ENCODE assay signal across 8 cellular contexts in the genomic region with DNA sequence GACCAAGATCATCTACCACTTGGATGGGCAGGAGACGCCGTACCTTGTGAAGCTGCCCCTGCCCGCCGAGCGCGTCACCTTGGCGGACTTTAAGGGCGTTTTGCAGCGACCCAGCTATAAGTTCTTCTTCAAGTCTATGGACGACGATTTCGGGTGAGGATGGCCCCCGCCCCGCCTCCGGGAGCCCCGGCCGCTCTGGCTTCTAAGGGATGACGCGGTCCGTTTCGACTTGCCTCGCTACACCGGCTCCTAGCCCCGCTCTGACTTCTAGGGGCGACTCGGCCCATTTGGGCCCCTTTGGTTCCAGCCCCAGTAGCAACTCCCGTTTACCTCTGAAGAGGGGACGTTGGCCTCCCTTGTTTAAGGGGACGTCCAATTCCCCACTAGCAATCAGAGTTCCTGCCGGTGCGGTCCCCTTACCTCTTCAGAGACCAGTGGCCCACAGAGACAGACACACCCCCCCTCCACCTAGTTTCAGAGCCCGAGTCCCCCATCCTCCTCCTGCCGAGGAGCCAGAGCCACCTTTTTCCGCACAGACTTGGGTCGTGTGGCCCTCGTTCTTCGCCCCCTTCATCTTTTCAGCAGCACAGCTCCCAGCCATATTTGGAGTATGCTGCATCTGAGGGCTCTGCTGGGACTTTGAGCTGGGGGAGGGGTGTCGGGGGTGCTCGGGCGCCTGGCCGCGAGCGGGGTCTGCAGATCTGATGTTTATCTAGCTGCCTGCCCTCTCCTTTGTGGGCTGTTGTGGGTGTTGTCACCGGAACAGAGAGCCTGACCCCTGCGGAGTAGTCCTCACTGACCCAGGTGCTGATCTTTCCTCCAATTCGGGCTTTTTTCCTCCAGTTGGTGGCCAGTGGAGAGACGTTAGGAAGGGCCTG. TPM values are rescaled to one million over a fixed set of nuclear protein-coding genes. Genes with fewer than 3 reads are reported as not detected.
DNase-seq lines count a peak whose midpoint lies in the region; ATAC-seq, FAIRE-seq and TF ChIP-seq lines count a peak whose summit lies in the region.

No MANE protein-coding gene starts in this region.

- peak overlapping the region; percentile 91 for H2AFZ ChIP-seq in PC-9

- TSS peak; percentile 36 for BruUV-seq in PC-9 (replicated peaks; lab: Mats Ljungman, UMichigan)

- peak overlapping the region; percentile 97 for H3K4me3 ChIP-seq in PC-9
- peak overlapping the region; percentile 84 for H3K4me3 ChIP-seq in psoas muscle

- H3K36me3 Mint-ChIP-seq in activated naive CD4-positive, alpha-beta T cell treated with anti-CD3 and anti-CD28 coated beads, Interleukin-2, amount 10 ng/mL, durations not matched to agents 7 days and 5 days = peaks cover 3% of the 10 kb centered on the region

- H3K27me3 ChIP-seq in PC-9 (ENCODE audit: insufficient read depth, low read depth) (no peaks in the 10 kb centered on the region), psoas muscle (ENCODE audit: insufficient read depth in 3 of 3, low read length in 2 of 3) (no peaks in the 10 kb centered on the region)

- peaks cover 60% of the 10 kb centered on the region for H3K79me2 ChIP-seq in PC-9 (ENCODE audit: low read depth)

- H3F3A ChIP-seq in PC-9 (ENCODE audit: insufficient read depth, low read depth) = peaks cover 25% of the 10 kb centered on the region

- H3K9me3 ChIP-seq in PC-9 (ENCODE audit: insufficient read depth, low read depth) (no peaks in the 10 kb centered on the region), psoas muscle (no peaks in the 10 kb centered on the region)

- H3K4me2 ChIP-seq in PC-9 = peak overlapping the region; percentile 99

- POLR2A ChIA-PET in PC-9 (lab: Charles Lee; ENCODE audit: unreplicated experiment) = interaction anchor here (0.5 to 1.0 kb wide), 2 partner anchors 18 to 20 kb away, joined by 6 to 13 read pairs; no protein-coding TSS in a partner anchor

- H3K27ac ChIP-seq in PC-9 (peak overlapping the region; percentile 50), psoas muscle (peak overlapping the region; percentile 88)

- no peaks in the 10 kb centered on the region for H3K27me3 Mint-ChIP-seq in activated naive CD4-positive, alpha-beta T cell treated with anti-CD3 and anti-CD28 coated beads, Interleukin-2, amount 10 ng/mL, durations not matched to agents 7 days and 5 days

- H3K4me1 Mint-ChIP-seq in activated naive CD4-positive, alpha-beta T cell treated with anti-CD3 and anti-CD28 coated beads, Interleukin-2, amount 10 ng/mL, durations not matched to agents 7 days and 5 days = peaks cover 33% of the 10 kb centered on the region

- CTCF ChIA-PET in PC-9 (lab: Charles Lee) = interaction anchor here (0.7 to 1.0 kb wide), 5 partner anchors 35 to 260 kb away, joined by 3 to 6 read pairs (median 3); no protein-coding TSS in a partner anchor
- CTCF ChIA-PET in activated naive CD4-positive, alpha-beta T cell treated with anti-CD3 and anti-CD28 coated beads, Interleukin-2, amount 10 ng/mL, durations not matched to agents 7 days and 5 days (lab: Charles Lee) = interaction anchor here (1.0 to 1.5 kb wide), 5 partner anchors 9 to 252 kb away, joined by 3 to 5 read pairs (median 3); a partner anchor contains a TSS

- H3K9me2 ChIP-seq in PC-9 (ENCODE audit: insufficient read depth) = no peaks in the 10 kb centered on the region

- peak overlapping the region; percentile 79 for H3K27ac Mint-ChIP-seq in activated naive CD4-positive, alpha-beta T cell treated with anti-CD3 and anti-CD28 coated beads, Interleukin-2, amount 10 ng/mL, durations not matched to agents 7 days and 5 days

- WGBS in psoas muscle, 3 donors = 0 to 1% (median 0%) methylated on average over 40 to 47 of the region's 47 CpGs

- H3K4me3 Mint-ChIP-seq in activated naive CD4-positive, alpha-beta T cell treated with anti-CD3 and anti-CD28 coated beads, Interleukin-2, amount 10 ng/mL, durations not matched to agents 7 days and 5 days = peak overlapping the region; percentile 97

- H3K9me3 Mint-ChIP-seq in activated naive CD4-positive, alpha-beta T cell treated with anti-CD3 and anti-CD28 coated beads, Interleukin-2, amount 10 ng/mL, durations not matched to agents 7 days and 5 days = no peaks in the 10 kb centered on the region

- H3K4me1 ChIP-seq in PC-9 (replicated peaks; ENCODE audit: insufficient read depth) (peaks cover 26% of the 10 kb centered on the region), psoas muscle (peaks cover 46% of the 10 kb centered on the region)

- intact Hi-C loops in PC-9 (cut with micrococcal nuclease; ENCODE audit: unreplicated experiment) (loop anchor here (1.0 kb wide), 3 partner anchors 18 to 261 kb away; a partner anchor contains a TSS), left cardiac atrium (cut with DNase I) (loop anchor here in 1 of 2 donors (10.0 kb wide), 1 partner anchor 89 kb away; a partner anchor contains a TSS), psoas muscle (cut with DNase I) (loop anchor here (2.0 to 10.0 kb wide), 4 partner anchors 17 to 91 kb away; a partner anchor contains a TSS)

- FAIRE-seq in RCC 7860 (lab: Jason Lieb, UNC) = no peak

- H3K36me3 ChIP-seq in PC-9 (ENCODE audit: low read depth) (0 out of 2 replicates have a peak, but pooled peaks cover 5% of the 10 kb centered on the region), psoas muscle (ENCODE audit: insufficient read depth in 1 of 2, low read depth in 1 of 2) (no peaks in the 10 kb centered on the region)

- no peak for TF ChIP-seq CTCF in PC-9 (conservative IDR thresholded peaks at IDR 0.05)
- no peak for TF ChIP-seq CTCF in psoas muscle (IDR thresholded peaks at IDR 0.05)

- ATAC-seq in HG02884 (IDR thresholded peaks at IDR 0.05; ENCODE audit: unreplicated experiment) (peak; percentile 29), left cardiac atrium (peak; percentile 3 to 31), psoas muscle (peak; percentile 16 to 47 (median 27))

- peaks cover 35% of the 10 kb centered on the region for H4K20me1 ChIP-seq in PC-9 (ENCODE audit: insufficient read depth)

- peak; percentile 52 for DNase-seq in NCI-H2171 treated with DMSO at 0.1 percent for 48 hours (lab: John Stamatoyannopoulos, UW)
- DNase-seq in NCI-H2171 (lab: John Stamatoyannopoulos, UW) = no peak
- DNase-seq in PC-9 = no peak
- peak; percentile 62 for DNase-seq in activated naive CD4-positive, alpha-beta T cell treated with anti-CD3 and anti-CD28 coated beads, Interleukin-2, amount 10 ng/mL, durations not matched to agents 7 days and 5 days
- DNase-seq in left cardiac atrium = peak; percentile 58
- DNase-seq in psoas muscle = peak in 1 of 2 donors; percentile 50
- DNase-seq in RCC 7860 (ENCODE audit: low spot score) = no peak

RNA-seq across cellular contexts. Expression of a gene that starts 0.7 kb away (rescaled TPM):
- total RNA-seq in PC-9 (2021) (101 and 108 TPM in 2 replicates), left cardiac atrium (10 to 100 TPM; 42.6 to 66.2 TPM), psoas muscle (10 to 100 TPM; 46.7 to 57.2 (median 47.7) TPM)
- 10 to 100 TPM; 32.3 to 57.6 (median 36.1) TPM for polyA plus RNA-seq in psoas muscle

RNA-seq across cellular contexts. Expression of a gene that starts 18.8 kb away (rescaled TPM):
- 586 and 606 TPM in 2 replicates for total RNA-seq in PC-9 (2021)
- 100 to 1,000 TPM; 278 to 314 TPM for total RNA-seq in left cardiac atrium
- 100 to 1,000 TPM; 157 to 178 (median 165) TPM for total RNA-seq in psoas muscle
- polyA plus RNA-seq in psoas muscle = 100 to 1,000 TPM; 166 to 299 (median 285) TPM

RNA-seq across cellular contexts. Expression of a gene that starts 20.7 kb away (rescaled TPM):
- total RNA-seq in PC-9 (2021) (45.7 and 54.1 TPM in 2 replicates), left cardiac atrium (10 to 100 TPM; 29.1 to 30.5 TPM), psoas muscle (10 to 100 TPM; 44.0 to 55.1 (median 50.0) TPM)
- 100 to 1,000 TPM in 1 of 3 donors, 10 to 100 TPM in 2; 61.4 to 101 (median 80.3) TPM for polyA plus RNA-seq in psoas muscle

RNA-seq across cellular contexts. Expression of a gene that starts 30.1 kb away (rescaled TPM):
- total RNA-seq in PC-9 (2021) = 98.8 and 137 TPM in 2 replicates
- total RNA-seq in left cardiac atrium = 10 to 100 TPM; 54.4 to 78.2 TPM
- total RNA-seq in psoas muscle = 10 to 100 TPM; 44.1 to 93.0 (median 72.7) TPM
- polyA plus RNA-seq in psoas muscle = 100 to 1,000 TPM in 1 of 3 donors, 10 to 100 TPM in 2; 68.5 to 108 (median 79.3) TPM

RNA-seq across cellular contexts. Expression of a gene that starts 59.0 kb away (rescaled TPM):
- total RNA-seq in PC-9 (2021) = not detected in 2 replicates
- total RNA-seq in left cardiac atrium = not detected
- total RNA-seq in psoas muscle = not detected
- under 1 TPM in 1 of 3 donors, not detected in 2; 0.01 TPM for polyA plus RNA-seq in psoas muscle

Comparison
In these comparisons a context has a peak if more than half of its experiments do, and no peak if none do; other contexts are left out.
1. DNase-seq: peak in NCI-H2171 treated with DMSO at 0.1 percent for 48 hours (single experiment), activated naive CD4-positive, alpha-beta T cell treated with anti-CD3 and anti-CD28 coated beads, Interleukin-2, amount 10 ng/mL, durations not matched to agents 7 days and 5 days (single experiment) and left cardiac atrium (single experiment); none in NCI-H2171 (single experiment), PC-9 (0 of 2) and RCC 7860 (single experiment).
2. Peak in every context shown above with its lines, with median percentiles within 50 percentile points of each other: ATAC-seq.